In genomic region chr17:20268700-20269475, GRCh38 we compare ENCODE assay signal across 17 cellular contexts.
DNase-seq lines count a peak whose midpoint lies in the region; ATAC-seq, FAIRE-seq and TF ChIP-seq lines count a peak whose summit lies in the region.
"Had no signal": no experiment of that assay in that cellular context is flagged by ENCODE, and none has a peak within 500 bp of the region (broad histone marks: within the 10 kb centered on the region; RNA-seq: fewer than 3 reads in every experiment).

No MANE protein-coding gene starts in this region.

- no peak for TF ChIP-seq EP300 in upper lobe of left lung (IDR thresholded peaks at IDR 0.05)

- no peak for TF ChIP-seq POLR2A in upper lobe of left lung (IDR thresholded peaks at IDR 0.05)
- no peak for TF ChIP-seq POLR2A in body of pancreas (IDR thresholded peaks at IDR 0.05)

- H3K27ac Mint-ChIP-seq in CD14-positive monocyte = peak overlapping the region in 4 of 7 donors; percentile 34 to 72 (median 38)
- H3K27ac Mint-ChIP-seq in nephron = peak overlapping the region in 2 of 3 experiments; percentile 36 to 69

- H3K4me1 Mint-ChIP-seq in CD14-positive monocyte (peaks cover 13% of the 10 kb centered on the region), nephron (peaks cover 64% of the 10 kb centered on the region)

- H3K36me3 ChIP-seq in upper lobe of left lung = no peaks in the 10 kb centered on the region
- no peaks in the 10 kb centered on the region for H3K36me3 ChIP-seq in body of pancreas (replicated peaks in 1 of 2; ENCODE audit: insufficient read depth in 1 of 2, low read depth in 2 of 2)
- H3K36me3 ChIP-seq: MG63 had no signal

- 89 to 91% methylated on average over 9 of the region's 9 CpGs for WGBS in upper lobe of left lung, 2 donors
- 91 to 93% methylated on average over 9 of the region's 9 CpGs for WGBS in body of pancreas, 2 donors

- H3K27ac ChIP-seq in coronary artery = peak overlapping the region; percentile 34 to 61
- no peak overlapping the region for H3K27ac ChIP-seq in upper lobe of left lung
- H3K27ac ChIP-seq in body of pancreas = no peak overlapping the region

- peak; percentile 38 for FAIRE-seq in HTR-8/SVneo (lab: Jason Lieb, UNC)

- H3K4me1 ChIP-seq in upper lobe of left lung (no peaks in the 10 kb centered on the region), body of pancreas (no peaks in the 10 kb centered on the region)

- H3K27me3 Mint-ChIP-seq in CD14-positive monocyte (ENCODE audit: low read depth in 3 of 3) = peaks cover 0 to 2% (median 0%) of the 10 kb centered on the region in 3 donors
- peaks cover 8% of the 10 kb centered on the region for H3K27me3 Mint-ChIP-seq in nephron (ENCODE audit: low read depth)

- no peaks in the 10 kb centered on the region for H3K9me3 Mint-ChIP-seq in CD14-positive monocyte
- H3K9me3 Mint-ChIP-seq in nephron = peaks cover 7% of the 10 kb centered on the region

- DNase-seq in CD14-positive monocyte (ENCODE audit: low spot score) = no peak
- DNase-seq in HTR-8/SVneo (ENCODE audit: insufficient read length, low spot score) = no peak
- DNase-seq in coronary artery (ENCODE audit: low spot score) = no peak
- DNase-seq in upper lobe of left lung = no peak
- no peak for DNase-seq in body of pancreas
- no peak for DNase-seq in nucleus accumbens (lab: John Stamatoyannopoulos, UW)
- DNase-seq: Calu3, DMS53, H7, IMR-90, MG63, NCI-H1092, NCI-H524 treated with DMSO at 0.1 percent for 48 hours, SHP77 had no signal

- ATAC-seq in upper lobe of left lung (ENCODE audit: low FRiP score in 2 of 2) = no peak
- no peak for ATAC-seq in body of pancreas
- no peak for ATAC-seq in GM19455 (IDR thresholded peaks at IDR 0.05; ENCODE audit: unreplicated experiment)
- ATAC-seq: Panc1 had no signal

- intact Hi-C loops in CD14-positive monocyte (cut with micrococcal nuclease) = no loop called here
- intact Hi-C loops in body of pancreas (cut with DNase I) = no loop called here

- H3K36me3 Mint-ChIP-seq in CD14-positive monocyte (peaks cover 66 to 88% of the 10 kb centered on the region in 2 donors), nephron (ENCODE audit: low read depth) (peaks cover 6% of the 10 kb centered on the region)

- no peak overlapping the region for H3K4me3 ChIP-seq in coronary artery
- H3K4me3 ChIP-seq in upper lobe of left lung = no peak overlapping the region
- H3K4me3 ChIP-seq in body of pancreas = no peak overlapping the region
- H3K4me3 ChIP-seq: MG63 had no signal

- H3K27me3 ChIP-seq in upper lobe of left lung = no peaks in the 10 kb centered on the region
- no peaks in the 10 kb centered on the region for H3K27me3 ChIP-seq in body of pancreas
- H3K27me3 ChIP-seq: MG63 had no signal

- H3K9me3 ChIP-seq in upper lobe of left lung = no peaks in the 10 kb centered on the region
- H3K9me3 ChIP-seq in body of pancreas = no peaks in the 10 kb centered on the region
- H3K9me3 ChIP-seq: MG63 had no signal

- no peak for TF ChIP-seq CTCF in CD14-positive monocyte (IDR thresholded peaks at IDR 0.05)
- no peak for TF ChIP-seq CTCF in coronary artery (IDR thresholded peaks at IDR 0.05)
- no peak for TF ChIP-seq CTCF in nephron (IDR thresholded peaks at IDR 0.05; ENCODE audit: unreplicated experiment in 3 of 3)
- TF ChIP-seq CTCF in upper lobe of left lung (IDR thresholded peaks at IDR 0.05) = no peak
- TF ChIP-seq CTCF in body of pancreas (IDR thresholded peaks at IDR 0.05) = no peak

- H3K4me3 Mint-ChIP-seq in CD14-positive monocyte = no peak overlapping the region
- peak overlapping the region in 1 of 3 experiments; percentile 19 for H3K4me3 Mint-ChIP-seq in nephron

Comparison
In these comparisons a context has a peak if more than half of its experiments do, and no peak if none do; other contexts are left out.
1. H3K27ac ChIP-seq: peak in coronary artery (2 of 2); none in upper lobe of left lung (0 of 4) and body of pancreas (0 of 4).